ENCODE assay signal across 12 cellular contexts in genomic region chr17:32998893-32999240, GRCh38. TPM values are rescaled to one million over a fixed set of nuclear protein-coding genes. Genes with fewer than 3 reads are reported as not detected.
DNase-seq lines count a peak whose midpoint lies in the region; ATAC-seq and TF ChIP-seq lines count a peak whose summit lies in the region.
"Had no signal": no experiment of that assay in that cellular context is flagged by ENCODE, and none has a peak within 500 bp of the region (broad histone marks: within the 10 kb centered on the region; RNA-seq: fewer than 3 reads in every experiment).

No MANE protein-coding gene starts in this region.

- no peaks in the 10 kb centered on the region for H3K36me3 ChIP-seq in left lung
- H3K36me3 ChIP-seq: HAP-1, ovary had no signal

- no peaks in the 10 kb centered on the region for H3K9me3 ChIP-seq in left lung
- H3K9me3 ChIP-seq: HAP-1, ovary had no signal

- peaks cover 0 to 7% of the 10 kb centered on the region in 2 donors for H3K4me1 ChIP-seq in left lung
- H3K4me1 ChIP-seq: HAP-1 had no signal

- intact Hi-C loops in left lung (cut with DNase I): no loop called here
- intact Hi-C loops in Right ventricle myocardium inferior (cut with DNase I): loop anchor here (5.0 kb wide), 1 partner anchor 217 kb away; no protein-coding TSS in a partner anchor

- H3K4me3 ChIP-seq in epithelial cell of esophagus (ENCODE audit: low read length): no peak overlapping the region
- no peak overlapping the region for H3K4me3 ChIP-seq in left lung
- H3K4me3 ChIP-seq: HAP-1, ovary had no signal

- DNase-seq in COLO829 (ENCODE audit: low spot score): peak; percentile 20
- DNase-seq in M059J (ENCODE audit: low read depth): peak; percentile 10
- DNase-seq in epithelial cell of esophagus (ENCODE audit: low read depth): peak; percentile 29
- DNase-seq in left lung: no peak
- no peak for DNase-seq in Right ventricle myocardium inferior (ENCODE audit: missing footprints)

- H3K27ac ChIP-seq in left lung: no peak overlapping the region
- H3K27ac ChIP-seq: ovary had no signal

- ATAC-seq in left lung (peak; percentile 26), HG02981 (IDR thresholded peaks at IDR 0.05; ENCODE audit: unreplicated experiment) (no peak), GM18868 (IDR thresholded peaks at IDR 0.05; ENCODE audit: unreplicated experiment) (no peak), Right ventricle myocardium inferior (no peak), HG02763 (IDR thresholded peaks at IDR 0.05; ENCODE audit: unreplicated experiment) (no peak)

- H3K27me3 ChIP-seq in left lung: peaks cover 0 to 16% of the 10 kb centered on the region in 2 donors
- H3K27me3 ChIP-seq: ovary had no signal

- no peak for TF ChIP-seq CTCF in epithelial cell of esophagus (IDR thresholded peaks at IDR 0.05; ENCODE audit: insufficient read depth, low read depth, low read length, missing control alignments)
- TF ChIP-seq CTCF in left lung (IDR thresholded peaks at IDR 0.05): no peak

RNA-seq across cellular contexts. Expression of gene SPACA3, which starts 7.2 kb away (rescaled TPM):
- not detected in 2 replicates for total RNA-seq in M059J (2014; rRNA removed; shearing (Covaris generic))
- total RNA-seq in left lung (not detected), Right ventricle myocardium inferior (not detected)
- total RNA-seq: CD4-positive, alpha-beta T cell; liver; ovary had no signal

Comparison
In these comparisons a context has a peak if more than half of its experiments do, and no peak if none do; other contexts are left out.
1. DNase-seq: peak in COLO829 (single experiment), M059J (single experiment) and epithelial cell of esophagus (single experiment); none in left lung (0 of 2) and Right ventricle myocardium inferior (single experiment).